Comparison of ENCODE assay signal across 12 cellular contexts in genomic region chr7:26705567-26705966, GRCh38.
A peak's percentile ranks its signal among the peaks of the same experiment; 100 is the strongest.
DNase-seq lines count a peak whose midpoint lies in the region; ATAC-seq and TF ChIP-seq lines count a peak whose summit lies in the region.
"Had no signal": no experiment of that assay in that cellular context is flagged by ENCODE, and none has a peak within 500 bp of the region (broad histone marks: within the 10 kb centered on the region; RNA-seq: fewer than 3 reads in every experiment).

No MANE protein-coding gene starts in this region.

- CTCF ChIA-PET in HEK293 (lab: Yijun Ruan, JAX) = interaction anchor here (1.0 kb wide), 1 partner anchor 39 kb away, joined by 5 read pairs; no protein-coding TSS in a partner anchor

- no peaks in the 10 kb centered on the region for H3F3A ChIP-seq in smooth muscle cell (ENCODE audit: low read depth)

- H3K4me3 ChIP-seq in HEK293 (ENCODE audit: low read depth, low read length) = no peak overlapping the region
- H3K4me3 ChIP-seq in smooth muscle cell = no peak overlapping the region
- H3K4me3 ChIP-seq: pancreas had no signal

- no peaks in the 10 kb centered on the region for H3K79me2 ChIP-seq in smooth muscle cell (ENCODE audit: low read depth)

- peak; percentile 58 for DNase-seq in NCI-H460 (ENCODE audit: extremely low read depth, low read depth)
- peak; percentile 93 for DNase-seq in fibroblast of gingiva (ENCODE audit: low read depth)
- no peak for DNase-seq in smooth muscle cell (lab: John Stamatoyannopoulos, UW; ENCODE audit: unreplicated experiment)
- no peak for DNase-seq in cardiac septum (ENCODE audit: low spot score)
- no peak for DNase-seq in activated CD4-positive, CD25-positive, alpha-beta regulatory T cell (lab: John Stamatoyannopoulos, UW)
- DNase-seq: activated T-cell treated with anti-CD3 and anti-CD28 coated beads, Interleukin-2, amount 50 U/mL, for 4 hours; foreskin melanocyte; pancreas; SIG-M5 had no signal

- no peak overlapping the region for H2AFZ ChIP-seq in smooth muscle cell (ENCODE audit: low read depth)

- 39% methylated on average over 2 of the region's 2 CpGs for WGBS in smooth muscle cell (ENCODE audit: low lambda C conversion rate)

- no peak for ATAC-seq in HG03442 (IDR thresholded peaks at IDR 0.05; ENCODE audit: unreplicated experiment)
- ATAC-seq: activated T-cell treated with anti-CD3 and anti-CD28 coated beads, Interleukin-2, amount 50 U/mL, for 4 hours; stimulated activated effector memory CD8-positive, alpha-beta T cell treated with anti-CD3 and anti-CD28 coated beads, Interleukin-12 subunit alpha, Interleukin-12 subunit beta, amount 100 ng/mL, for 72 hours had no signal

- H3K27me3 ChIP-seq in smooth muscle cell (ENCODE audit: low read depth) = no peaks in the 10 kb centered on the region
- H3K27me3 ChIP-seq: pancreas had no signal

- peak overlapping the region; percentile 16 for H3K4me2 ChIP-seq in smooth muscle cell

- intact Hi-C loops in cardiac septum (cut with DNase I) = no loop called here

- H3K36me3 ChIP-seq in HEK293 (ENCODE audit: control insufficient read depth in 2 of 2, insufficient read depth in 1 of 2, low read length in 2 of 2) (no peaks in the 10 kb centered on the region), smooth muscle cell (ENCODE audit: low read depth) (no peaks in the 10 kb centered on the region)
- H3K36me3 ChIP-seq: pancreas had no signal

- H3K9me3 ChIP-seq in HEK293 (ENCODE audit: control insufficient read depth, insufficient read depth, low read depth, low read length) (no peaks in the 10 kb centered on the region), smooth muscle cell (replicated peaks; ENCODE audit: low read depth) (no peaks in the 10 kb centered on the region)
- H3K9me3 ChIP-seq: pancreas had no signal

- H3K4me1 ChIP-seq in HEK293 (ENCODE audit: control insufficient read depth, insufficient read depth, low read length) (peaks cover 9% of the 10 kb centered on the region), smooth muscle cell (ENCODE audit: low read depth) (no peaks in the 10 kb centered on the region)

- TF ChIP-seq CTCF in HEK293 (tag by site-specific recombination; IDR thresholded peaks at IDR 0.05) (no peak), smooth muscle cell (IDR thresholded peaks at IDR 0.05; ENCODE audit: borderline replicate concordance, insufficient read depth, poor library complexity, severe bottlenecking) (no peak)

- H3K9ac ChIP-seq in smooth muscle cell (ENCODE audit: low read depth) = no peak overlapping the region

- POLR2A ChIA-PET in HEK293 (lab: Yijun Ruan, JAX) = no interaction called here

- H3K27ac ChIP-seq in HEK293 (ENCODE audit: extremely low read depth, low read depth, low read length) = no peak overlapping the region
- H3K27ac ChIP-seq in smooth muscle cell (ENCODE audit: low read depth) = no peak overlapping the region
- H3K27ac ChIP-seq: pancreas had no signal

- H4K20me1 ChIP-seq in smooth muscle cell (ENCODE audit: low read depth) = no peaks in the 10 kb centered on the region

TF ChIP-seq in HEK293, 187 proteins besides CTCF, POLR2A, EP300 and RAD21:
- TF ChIP-seq OSR2 (tag by site-specific recombination; IDR thresholded peaks at IDR 0.05) (peak; percentile 40; the same call in 1 of the 2 replicates), ZNF645 (tag by site-specific recombination; IDR thresholded peaks at IDR 0.05) (no peak), SP7 (tag by site-specific recombination; IDR thresholded peaks at IDR 0.05) (0 out of 2 replicates have a peak, but pooled peaks have one; percentile 6), PRDM6 (tag by site-specific recombination; IDR thresholded peaks at IDR 0.05) (peak; percentile 87), ZNF600 (tag by site-specific recombination; IDR thresholded peaks at IDR 0.05) (0 out of 2 replicates have a peak, but pooled peaks have one; percentile 25), ZNF837 (tag by site-specific recombination; IDR thresholded peaks at IDR 0.05) (no peak), ZNF175 (tag by site-specific recombination; IDR thresholded peaks at IDR 0.05) (no peak), ZBTB17 (tag by site-specific recombination; IDR thresholded peaks at IDR 0.05) (0 out of 2 replicates have a peak, but pooled peaks have one; percentile 29), SCRT2 (tag by site-specific recombination; IDR thresholded peaks at IDR 0.05) (0 out of 2 replicates have a peak, but pooled peaks have one; percentile 25), ZNF664 (tag by site-specific recombination; IDR thresholded peaks at IDR 0.05) (peak; percentile 32; the same call in 1 of the 2 replicates)

Comparison
In these comparisons a context has a peak if more than half of its experiments do, and no peak if none do; other contexts are left out.
1. DNase-seq: peak in NCI-H460 (single experiment) and fibroblast of gingiva (single experiment); none in smooth muscle cell (single experiment), cardiac septum (single experiment) and activated CD4-positive, CD25-positive, alpha-beta regulatory T cell (0 of 4).